In genomic region chr5:50963647-50964584, GRCh38 we compare ENCODE assay signal across 9 cellular contexts.
DNase-seq lines count a peak whose midpoint lies in the region; FAIRE-seq and TF ChIP-seq lines count a peak whose summit lies in the region.
"Had no signal": no experiment of that assay in that cellular context is flagged by ENCODE, and none has a peak within 500 bp of the region (broad histone marks: within the 10 kb centered on the region; RNA-seq: fewer than 3 reads in every experiment).

No MANE protein-coding gene starts in this region.

- peaks cover 0 to 40% of the 10 kb centered on the region in 2 donors for H3K4me1 ChIP-seq in muscle layer of duodenum (ENCODE audit: control insufficient read depth in 1 of 2, insufficient read depth in 2 of 2, low read length in 2 of 2)

- no peak for FAIRE-seq in bronchial epithelial cell (lab: Jason Lieb, UNC)

- H3K4me3 ChIP-seq in bronchial epithelial cell (ENCODE audit: low read depth, low read length) (peak overlapping the region; percentile 27), muscle layer of duodenum (ENCODE audit: low read depth in 1 of 2, low read length in 2 of 2) (peak overlapping the region; percentile 77 to 85)

- DNase-seq in NCI-H2081 (lab: John Stamatoyannopoulos, UW): peak; percentile 50 to 76
- DNase-seq in NCI-H2081 treated with DMSO at 0.1 percent for 48 hours (lab: John Stamatoyannopoulos, UW): no peak
- peak; percentile 65 for DNase-seq in NCI-H146 treated with DMSO at 0.1 percent for 48 hours (lab: John Stamatoyannopoulos, UW; ENCODE audit: unreplicated experiment)
- no peak for DNase-seq in bronchial epithelial cell (ENCODE audit: low read depth)
- no peak for DNase-seq in stimulated activated naive CD4-positive, alpha-beta T cell treated with Interleukin-2 at 50 U/mL for 16 hours (lab: John Stamatoyannopoulos, UW)
- no peak for DNase-seq in activated gamma-delta T cell treated with Interleukin-2 at 50 U/mL for 16 hours
- no peak for DNase-seq in COLO829 (ENCODE audit: low spot score)

- H3K9me3 ChIP-seq in muscle layer of duodenum (ENCODE audit: control insufficient read depth in 1 of 2, low read length in 2 of 2): peaks cover 0 to 2% of the 10 kb centered on the region in 2 donors

- H3K27me3 ChIP-seq in bronchial epithelial cell (ENCODE audit: control insufficient read depth, insufficient read depth, low read length) (peaks cover 17% of the 10 kb centered on the region), muscle layer of duodenum (ENCODE audit: low read depth, low read length) (peaks cover 54% of the 10 kb centered on the region)

- H3K36me3 ChIP-seq in bronchial epithelial cell (ENCODE audit: control insufficient read depth, insufficient read depth, low read length): no peaks in the 10 kb centered on the region
- no peaks in the 10 kb centered on the region for H3K36me3 ChIP-seq in muscle layer of duodenum (ENCODE audit: control insufficient read depth in 1 of 2, insufficient read depth in 2 of 2, low read length in 2 of 2)

- no peak for TF ChIP-seq CTCF in bronchial epithelial cell (IDR thresholded peaks at IDR 0.05; ENCODE audit: insufficient read depth, low read length, severe bottlenecking)

- H3K27ac ChIP-seq in muscle layer of duodenum (ENCODE audit: low read length): no peak overlapping the region
- H3K27ac ChIP-seq: C4-2B had no signal

Comparison
In these comparisons a context has a peak if more than half of its experiments do, and no peak if none do; other contexts are left out.
1. DNase-seq: peak in NCI-H2081 (2 of 2) and NCI-H146 treated with DMSO at 0.1 percent for 48 hours (single experiment); none in NCI-H2081 treated with DMSO at 0.1 percent for 48 hours (single experiment), bronchial epithelial cell (single experiment), stimulated activated naive CD4-positive, alpha-beta T cell treated with Interleukin-2 at 50 U/mL for 16 hours (single experiment), activated gamma-delta T cell treated with Interleukin-2 at 50 U/mL for 16 hours (single experiment) and COLO829 (single experiment).